ENCODE assay signal across 1 cellular context in the genomic region with DNA sequence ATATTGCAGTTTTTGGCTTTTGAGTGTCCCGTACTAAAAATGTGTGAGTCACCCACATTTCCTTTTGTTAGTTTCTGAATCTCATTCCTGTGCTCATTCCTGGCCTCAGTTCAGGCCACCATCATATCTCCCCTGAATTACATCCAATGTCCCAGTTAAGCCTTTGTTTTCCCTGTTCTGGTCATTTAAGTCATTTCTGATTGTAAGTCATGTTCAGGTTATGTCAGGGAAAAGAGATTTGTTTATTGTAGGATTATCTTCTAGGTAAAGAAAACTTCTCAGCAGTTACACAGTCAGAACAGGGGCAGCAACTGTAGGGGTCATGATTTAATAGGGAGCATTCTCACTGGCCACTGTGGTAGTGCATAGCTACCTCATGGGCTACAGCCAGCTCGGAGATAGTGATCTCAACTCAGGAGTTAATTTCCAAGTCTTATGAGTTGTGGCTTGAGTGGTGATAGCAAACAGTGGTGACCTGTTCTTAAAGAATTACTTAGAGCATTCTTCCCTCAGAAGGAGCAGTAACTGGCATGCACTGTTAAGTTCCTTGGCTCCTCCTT.
TF ChIP-seq lines count a peak whose summit lies in the region.

No MANE protein-coding gene starts in this region.

TF ChIP-seq in GM12878, 131 proteins besides CTCF, POLR2A, EP300 and RAD21:
- TF ChIP-seq NR2F1 (conservative IDR thresholded peaks at IDR 0.05) = no peak
- no peak for TF ChIP-seq RFX5 (IDR thresholded peaks at IDR 0.05; ENCODE audit: low read depth, low read length)
- TF ChIP-seq, protein P1, sequence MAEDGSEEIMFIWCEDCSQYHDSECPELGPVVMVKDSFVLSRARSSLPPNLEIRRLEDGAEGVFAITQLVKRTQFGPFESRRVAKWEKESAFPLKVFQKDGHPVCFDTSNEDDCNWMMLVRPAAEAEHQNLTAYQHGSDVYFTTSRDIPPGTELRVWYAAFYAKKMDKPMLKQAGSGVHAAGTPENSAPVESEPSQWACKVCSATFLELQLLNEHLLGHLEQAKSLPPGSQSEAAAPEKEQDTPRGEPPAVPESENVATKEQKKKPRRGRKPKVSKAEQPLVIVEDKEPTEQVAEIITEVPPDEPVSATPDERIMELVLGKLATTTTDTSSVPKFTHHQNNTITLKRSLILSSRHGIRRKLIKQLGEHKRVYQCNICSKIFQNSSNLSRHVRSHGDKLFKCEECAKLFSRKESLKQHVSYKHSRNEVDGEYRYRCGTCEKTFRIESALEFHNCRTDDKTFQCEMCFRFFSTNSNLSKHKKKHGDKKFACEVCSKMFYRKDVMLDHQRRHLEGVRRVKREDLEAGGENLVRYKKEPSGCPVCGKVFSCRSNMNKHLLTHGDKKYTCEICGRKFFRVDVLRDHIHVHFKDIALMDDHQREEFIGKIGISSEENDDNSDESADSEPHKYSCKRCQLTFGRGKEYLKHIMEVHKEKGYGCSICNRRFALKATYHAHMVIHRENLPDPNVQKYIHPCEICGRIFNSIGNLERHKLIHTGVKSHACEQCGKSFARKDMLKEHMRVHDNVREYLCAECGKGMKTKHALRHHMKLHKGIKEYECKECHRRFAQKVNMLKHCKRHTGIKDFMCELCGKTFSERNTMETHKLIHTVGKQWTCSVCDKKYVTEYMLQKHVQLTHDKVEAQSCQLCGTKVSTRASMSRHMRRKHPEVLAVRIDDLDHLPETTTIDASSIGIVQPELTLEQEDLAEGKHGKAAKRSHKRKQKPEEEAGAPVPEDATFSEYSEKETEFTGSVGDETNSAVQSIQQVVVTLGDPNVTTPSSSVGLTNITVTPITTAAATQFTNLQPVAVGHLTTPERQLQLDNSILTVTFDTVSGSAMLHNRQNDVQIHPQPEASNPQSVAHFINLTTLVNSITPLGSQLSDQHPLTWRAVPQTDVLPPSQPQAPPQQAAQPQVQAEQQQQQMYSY (CRISPR knock-in tag; IDR thresholded peaks at IDR 0.05) = no peak
- TF ChIP-seq, protein P2, sequence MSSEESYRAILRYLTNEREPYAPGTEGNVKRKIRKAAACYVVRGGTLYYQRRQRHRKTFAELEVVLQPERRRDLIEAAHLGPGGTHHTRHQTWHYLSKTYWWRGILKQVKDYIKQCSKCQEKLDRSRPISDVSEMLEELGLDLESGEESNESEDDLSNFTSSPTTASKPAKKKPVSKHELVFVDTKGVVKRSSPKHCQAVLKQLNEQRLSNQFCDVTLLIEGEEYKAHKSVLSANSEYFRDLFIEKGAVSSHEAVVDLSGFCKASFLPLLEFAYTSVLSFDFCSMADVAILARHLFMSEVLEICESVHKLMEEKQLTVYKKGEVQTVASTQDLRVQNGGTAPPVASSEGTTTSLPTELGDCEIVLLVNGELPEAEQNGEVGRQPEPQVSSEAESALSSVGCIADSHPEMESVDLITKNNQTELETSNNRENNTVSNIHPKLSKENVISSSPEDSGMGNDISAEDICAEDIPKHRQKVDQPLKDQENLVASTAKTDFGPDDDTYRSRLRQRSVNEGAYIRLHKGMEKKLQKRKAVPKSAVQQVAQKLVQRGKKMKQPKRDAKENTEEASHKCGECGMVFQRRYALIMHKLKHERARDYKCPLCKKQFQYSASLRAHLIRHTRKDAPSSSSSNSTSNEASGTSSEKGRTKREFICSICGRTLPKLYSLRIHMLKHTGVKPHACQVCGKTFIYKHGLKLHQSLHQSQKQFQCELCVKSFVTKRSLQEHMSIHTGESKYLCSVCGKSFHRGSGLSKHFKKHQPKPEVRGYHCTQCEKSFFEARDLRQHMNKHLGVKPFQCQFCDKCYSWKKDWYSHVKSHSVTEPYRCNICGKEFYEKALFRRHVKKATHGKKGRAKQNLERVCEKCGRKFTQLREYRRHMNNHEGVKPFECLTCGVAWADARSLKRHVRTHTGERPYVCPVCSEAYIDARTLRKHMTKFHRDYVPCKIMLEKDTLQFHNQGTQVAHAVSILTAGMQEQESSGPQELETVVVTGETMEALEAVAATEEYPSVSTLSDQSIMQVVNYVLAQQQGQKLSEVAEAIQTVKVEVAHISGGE (CRISPR knock-in tag; IDR thresholded peaks at IDR 0.05) = no peak
- TF ChIP-seq SIN3A (IDR thresholded peaks at IDR 0.05; ENCODE audit: low read depth, low read length) = no peak
- TF ChIP-seq, protein P3, sequence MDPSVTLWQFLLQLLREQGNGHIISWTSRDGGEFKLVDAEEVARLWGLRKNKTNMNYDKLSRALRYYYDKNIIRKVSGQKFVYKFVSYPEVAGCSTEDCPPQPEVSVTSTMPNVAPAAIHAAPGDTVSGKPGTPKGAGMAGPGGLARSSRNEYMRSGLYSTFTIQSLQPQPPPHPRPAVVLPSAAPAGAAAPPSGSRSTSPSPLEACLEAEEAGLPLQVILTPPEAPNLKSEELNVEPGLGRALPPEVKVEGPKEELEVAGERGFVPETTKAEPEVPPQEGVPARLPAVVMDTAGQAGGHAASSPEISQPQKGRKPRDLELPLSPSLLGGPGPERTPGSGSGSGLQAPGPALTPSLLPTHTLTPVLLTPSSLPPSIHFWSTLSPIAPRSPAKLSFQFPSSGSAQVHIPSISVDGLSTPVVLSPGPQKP (IDR thresholded peaks at IDR 0.05; ENCODE audit: low read depth, low read length) = no peak
- TF ChIP-seq SREBF1 (IDR thresholded peaks at IDR 0.05; ENCODE audit: low read length) = no peak
- no peak for TF ChIP-seq KDM1A (IDR thresholded peaks at IDR 0.05; ENCODE audit: borderline replicate concordance)
- TF ChIP-seq EED (IDR thresholded peaks at IDR 0.05; ENCODE audit: low read depth) = no peak
- no peak for TF ChIP-seq CEBPB (IDR thresholded peaks at IDR 0.05; ENCODE audit: borderline replicate concordance in 1 of 2, low read depth in 2 of 2, low read length in 2 of 2)
- no peak for TF ChIP-seq LARP7 (IDR thresholded peaks at IDR 0.05)
- no peak for TF ChIP-seq SUZ12 (IDR thresholded peaks at IDR 0.05; ENCODE audit: unreplicated experiment)
- TF ChIP-seq HCFC1 (IDR thresholded peaks at IDR 0.05; ENCODE audit: low read length) = no peak
- TF ChIP-seq, protein P4, sequence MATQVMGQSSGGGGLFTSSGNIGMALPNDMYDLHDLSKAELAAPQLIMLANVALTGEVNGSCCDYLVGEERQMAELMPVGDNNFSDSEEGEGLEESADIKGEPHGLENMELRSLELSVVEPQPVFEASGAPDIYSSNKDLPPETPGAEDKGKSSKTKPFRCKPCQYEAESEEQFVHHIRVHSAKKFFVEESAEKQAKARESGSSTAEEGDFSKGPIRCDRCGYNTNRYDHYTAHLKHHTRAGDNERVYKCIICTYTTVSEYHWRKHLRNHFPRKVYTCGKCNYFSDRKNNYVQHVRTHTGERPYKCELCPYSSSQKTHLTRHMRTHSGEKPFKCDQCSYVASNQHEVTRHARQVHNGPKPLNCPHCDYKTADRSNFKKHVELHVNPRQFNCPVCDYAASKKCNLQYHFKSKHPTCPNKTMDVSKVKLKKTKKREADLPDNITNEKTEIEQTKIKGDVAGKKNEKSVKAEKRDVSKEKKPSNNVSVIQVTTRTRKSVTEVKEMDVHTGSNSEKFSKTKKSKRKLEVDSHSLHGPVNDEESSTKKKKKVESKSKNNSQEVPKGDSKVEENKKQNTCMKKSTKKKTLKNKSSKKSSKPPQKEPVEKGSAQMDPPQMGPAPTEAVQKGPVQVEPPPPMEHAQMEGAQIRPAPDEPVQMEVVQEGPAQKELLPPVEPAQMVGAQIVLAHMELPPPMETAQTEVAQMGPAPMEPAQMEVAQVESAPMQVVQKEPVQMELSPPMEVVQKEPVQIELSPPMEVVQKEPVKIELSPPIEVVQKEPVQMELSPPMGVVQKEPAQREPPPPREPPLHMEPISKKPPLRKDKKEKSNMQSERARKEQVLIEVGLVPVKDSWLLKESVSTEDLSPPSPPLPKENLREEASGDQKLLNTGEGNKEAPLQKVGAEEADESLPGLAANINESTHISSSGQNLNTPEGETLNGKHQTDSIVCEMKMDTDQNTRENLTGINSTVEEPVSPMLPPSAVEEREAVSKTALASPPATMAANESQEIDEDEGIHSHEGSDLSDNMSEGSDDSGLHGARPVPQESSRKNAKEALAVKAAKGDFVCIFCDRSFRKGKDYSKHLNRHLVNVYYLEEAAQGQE (IDR thresholded peaks at IDR 0.05; ENCODE audit: low read depth, low read length) = no peak
- TF ChIP-seq, protein P5, sequence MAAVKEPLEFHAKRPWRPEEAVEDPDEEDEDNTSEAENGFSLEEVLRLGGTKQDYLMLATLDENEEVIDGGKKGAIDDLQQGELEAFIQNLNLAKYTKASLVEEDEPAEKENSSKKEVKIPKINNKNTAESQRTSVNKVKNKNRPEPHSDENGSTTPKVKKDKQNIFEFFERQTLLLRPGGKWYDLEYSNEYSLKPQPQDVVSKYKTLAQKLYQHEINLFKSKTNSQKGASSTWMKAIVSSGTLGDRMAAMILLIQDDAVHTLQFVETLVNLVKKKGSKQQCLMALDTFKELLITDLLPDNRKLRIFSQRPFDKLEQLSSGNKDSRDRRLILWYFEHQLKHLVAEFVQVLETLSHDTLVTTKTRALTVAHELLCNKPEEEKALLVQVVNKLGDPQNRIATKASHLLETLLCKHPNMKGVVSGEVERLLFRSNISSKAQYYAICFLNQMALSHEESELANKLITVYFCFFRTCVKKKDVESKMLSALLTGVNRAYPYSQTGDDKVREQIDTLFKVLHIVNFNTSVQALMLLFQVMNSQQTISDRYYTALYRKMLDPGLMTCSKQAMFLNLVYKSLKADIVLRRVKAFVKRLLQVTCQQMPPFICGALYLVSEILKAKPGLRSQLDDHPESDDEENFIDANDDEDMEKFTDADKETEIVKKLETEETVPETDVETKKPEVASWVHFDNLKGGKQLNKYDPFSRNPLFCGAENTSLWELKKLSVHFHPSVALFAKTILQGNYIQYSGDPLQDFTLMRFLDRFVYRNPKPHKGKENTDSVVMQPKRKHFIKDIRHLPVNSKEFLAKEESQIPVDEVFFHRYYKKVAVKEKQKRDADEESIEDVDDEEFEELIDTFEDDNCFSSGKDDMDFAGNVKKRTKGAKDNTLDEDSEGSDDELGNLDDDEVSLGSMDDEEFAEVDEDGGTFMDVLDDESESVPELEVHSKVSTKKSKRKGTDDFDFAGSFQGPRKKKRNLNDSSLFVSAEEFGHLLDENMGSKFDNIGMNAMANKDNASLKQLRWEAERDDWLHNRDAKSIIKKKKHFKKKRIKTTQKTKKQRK (IDR thresholded peaks at IDR 0.05; ENCODE audit: low read depth, low read length) = no peak
- no peak for TF ChIP-seq JUND (IDR thresholded peaks at IDR 0.05; ENCODE audit: low read depth, low read length)
- no peak for TF ChIP-seq CBFB (IDR thresholded peaks at IDR 0.05; ENCODE audit: low read depth)
